Comparison of ENCODE assay signal across 1 cellular context in genomic region chr14:35355981-35356839, GRCh38.
TF ChIP-seq lines count a peak whose summit lies in the region.

No MANE protein-coding gene starts in this region.

TF ChIP-seq in HepG2, 621 proteins besides CTCF, POLR2A, EP300 and RAD21 (continued from another document and continues in another):
- TF ChIP-seq, protein P1, sequence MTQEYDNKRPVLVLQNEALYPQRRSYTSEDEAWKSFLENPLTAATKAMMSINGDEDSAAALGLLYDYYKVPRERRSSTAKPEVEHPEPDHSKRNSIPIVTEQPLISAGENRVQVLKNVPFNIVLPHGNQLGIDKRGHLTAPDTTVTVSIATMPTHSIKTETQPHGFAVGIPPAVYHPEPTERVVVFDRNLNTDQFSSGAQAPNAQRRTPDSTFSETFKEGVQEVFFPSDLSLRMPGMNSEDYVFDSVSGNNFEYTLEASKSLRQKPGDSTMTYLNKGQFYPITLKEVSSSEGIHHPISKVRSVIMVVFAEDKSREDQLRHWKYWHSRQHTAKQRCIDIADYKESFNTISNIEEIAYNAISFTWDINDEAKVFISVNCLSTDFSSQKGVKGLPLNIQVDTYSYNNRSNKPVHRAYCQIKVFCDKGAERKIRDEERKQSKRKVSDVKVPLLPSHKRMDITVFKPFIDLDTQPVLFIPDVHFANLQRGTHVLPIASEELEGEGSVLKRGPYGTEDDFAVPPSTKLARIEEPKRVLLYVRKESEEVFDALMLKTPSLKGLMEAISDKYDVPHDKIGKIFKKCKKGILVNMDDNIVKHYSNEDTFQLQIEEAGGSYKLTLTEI (CRISPR knock-in tag; conservative IDR thresholded peaks at IDR 0.05) = no peak
- no peak for TF ChIP-seq AGO1 (IDR thresholded peaks at IDR 0.05; ENCODE audit: low read depth, low read length, poor library complexity, severe bottlenecking)
- TF ChIP-seq, protein P2, sequence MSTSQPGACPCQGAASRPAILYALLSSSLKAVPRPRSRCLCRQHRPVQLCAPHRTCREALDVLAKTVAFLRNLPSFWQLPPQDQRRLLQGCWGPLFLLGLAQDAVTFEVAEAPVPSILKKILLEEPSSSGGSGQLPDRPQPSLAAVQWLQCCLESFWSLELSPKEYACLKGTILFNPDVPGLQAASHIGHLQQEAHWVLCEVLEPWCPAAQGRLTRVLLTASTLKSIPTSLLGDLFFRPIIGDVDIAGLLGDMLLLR (CRISPR knock-in tag; IDR thresholded peaks at IDR 0.05) = no peak; the same call in 1 of the 2 replicates
- TF ChIP-seq PPARG (CRISPR knock-in tag; conservative IDR thresholded peaks at IDR 0.05) = peak; percentile 89
- peak; percentile 91; the same call in 1 of the 2 replicates for TF ChIP-seq FOXJ3 (CRISPR knock-in tag; IDR thresholded peaks at IDR 0.05; ENCODE audit: borderline replicate concordance)
- TF ChIP-seq SRF (IDR thresholded peaks at IDR 0.05; ENCODE audit: low read depth, low read length) = no peak
- TF ChIP-seq KDM5B (CRISPR knock-in tag; IDR thresholded peaks at IDR 0.05; ENCODE audit: borderline replicate concordance) = no peak
- no peak for TF ChIP-seq ZNF318 (CRISPR knock-in tag; IDR thresholded peaks at IDR 0.05)
- TF ChIP-seq ZMYM4 (CRISPR knock-in tag; IDR thresholded peaks at IDR 0.05) = peak; percentile 28; the same call in 1 of the 2 replicates
- no peak for TF ChIP-seq ZNF432 (CRISPR knock-in tag; IDR thresholded peaks at IDR 0.05; ENCODE audit: borderline replicate concordance)
- peak; percentile 74 for TF ChIP-seq LCORL (IDR thresholded peaks at IDR 0.05)
- peak; percentile 96 for TF ChIP-seq LCORL (CRISPR knock-in tag; IDR thresholded peaks at IDR 0.05)
- TF ChIP-seq ZNF121 (CRISPR knock-in tag; IDR thresholded peaks at IDR 0.05) = no peak
- peak; percentile 79 for TF ChIP-seq HMG20A (CRISPR knock-in tag; IDR thresholded peaks at IDR 0.05; ENCODE audit: borderline replicate concordance)
- no peak for TF ChIP-seq ZNF746 (CRISPR knock-in tag; IDR thresholded peaks at IDR 0.05)
- TF ChIP-seq THYN1 (CRISPR knock-in tag; IDR thresholded peaks at IDR 0.05; ENCODE audit: borderline replicate concordance, low read depth) = no peak
- TF ChIP-seq ZNF737 (CRISPR knock-in tag; IDR thresholded peaks at IDR 0.05; ENCODE audit: borderline replicate concordance) = no peak
- no peak for TF ChIP-seq MAFF (IDR thresholded peaks at IDR 0.05; ENCODE audit: low read depth, low read length)
- TF ChIP-seq, protein P3, sequence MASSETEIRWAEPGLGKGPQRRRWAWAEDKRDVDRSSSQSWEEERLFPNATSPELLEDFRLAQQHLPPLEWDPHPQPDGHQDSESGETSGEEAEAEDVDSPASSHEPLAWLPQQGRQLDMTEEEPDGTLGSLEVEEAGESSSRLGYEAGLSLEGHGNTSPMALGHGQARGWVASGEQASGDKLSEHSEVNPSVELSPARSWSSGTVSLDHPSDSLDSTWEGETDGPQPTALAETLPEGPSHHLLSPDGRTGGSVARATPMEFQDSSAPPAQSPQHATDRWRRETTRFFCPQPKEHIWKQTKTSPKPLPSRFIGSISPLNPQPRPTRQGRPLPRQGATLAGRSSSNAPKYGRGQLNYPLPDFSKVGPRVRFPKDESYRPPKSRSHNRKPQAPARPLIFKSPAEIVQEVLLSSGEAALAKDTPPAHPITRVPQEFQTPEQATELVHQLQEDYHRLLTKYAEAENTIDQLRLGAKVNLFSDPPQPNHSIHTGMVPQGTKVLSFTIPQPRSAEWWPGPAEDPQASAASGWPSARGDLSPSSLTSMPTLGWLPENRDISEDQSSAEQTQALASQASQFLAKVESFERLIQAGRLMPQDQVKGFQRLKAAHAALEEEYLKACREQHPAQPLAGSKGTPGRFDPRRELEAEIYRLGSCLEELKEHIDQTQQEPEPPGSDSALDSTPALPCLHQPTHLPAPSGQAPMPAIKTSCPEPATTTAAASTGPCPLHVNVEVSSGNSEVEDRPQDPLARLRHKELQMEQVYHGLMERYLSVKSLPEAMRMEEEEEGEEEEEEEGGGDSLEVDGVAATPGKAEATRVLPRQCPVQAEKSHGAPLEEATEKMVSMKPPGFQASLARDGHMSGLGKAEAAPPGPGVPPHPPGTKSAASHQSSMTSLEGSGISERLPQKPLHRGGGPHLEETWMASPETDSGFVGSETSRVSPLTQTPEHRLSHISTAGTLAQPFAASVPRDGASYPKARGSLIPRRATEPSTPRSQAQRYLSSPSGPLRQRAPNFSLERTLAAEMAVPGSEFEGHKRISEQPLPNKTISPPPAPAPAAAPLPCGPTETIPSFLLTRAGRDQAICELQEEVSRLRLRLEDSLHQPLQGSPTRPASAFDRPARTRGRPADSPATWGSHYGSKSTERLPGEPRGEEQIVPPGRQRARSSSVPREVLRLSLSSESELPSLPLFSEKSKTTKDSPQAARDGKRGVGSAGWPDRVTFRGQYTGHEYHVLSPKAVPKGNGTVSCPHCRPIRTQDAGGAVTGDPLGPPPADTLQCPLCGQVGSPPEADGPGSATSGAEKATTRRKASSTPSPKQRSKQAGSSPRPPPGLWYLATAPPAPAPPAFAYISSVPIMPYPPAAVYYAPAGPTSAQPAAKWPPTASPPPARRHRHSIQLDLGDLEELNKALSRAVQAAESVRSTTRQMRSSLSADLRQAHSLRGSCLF (CRISPR knock-in tag; IDR thresholded peaks at IDR 0.05; ENCODE audit: borderline replicate concordance) = no peak
- no peak for TF ChIP-seq MAFK (conservative IDR thresholded peaks at IDR 0.05 in 1 of 2, IDR thresholded peaks at IDR 0.05 in 1 of 2; ENCODE audit: low read length in 2 of 2)
- no peak for TF ChIP-seq MATR3 (CRISPR knock-in tag; IDR thresholded peaks at IDR 0.05)
- no peak for TF ChIP-seq ZNF326 (CRISPR knock-in tag; IDR thresholded peaks at IDR 0.05; ENCODE audit: borderline replicate concordance)
- TF ChIP-seq ZNF550 (CRISPR knock-in tag; IDR thresholded peaks at IDR 0.05; ENCODE audit: borderline replicate concordance) = no peak
- TF ChIP-seq ZNF503 (CRISPR knock-in tag; IDR thresholded peaks at IDR 0.05) = peak; percentile 85
- no peak for TF ChIP-seq ZMYM3 (CRISPR knock-in tag; IDR thresholded peaks at IDR 0.05)
- TF ChIP-seq ZNF788 (CRISPR knock-in tag; IDR thresholded peaks at IDR 0.05; ENCODE audit: borderline replicate concordance) = 0 out of 2 replicates have a peak, but pooled peaks have one; percentile 15
- TF ChIP-seq KLF15 (CRISPR knock-in tag; IDR thresholded peaks at IDR 0.05; ENCODE audit: borderline replicate concordance) = peak; percentile 47; the same call in 1 of the 2 replicates
- TF ChIP-seq ZNF770 (CRISPR knock-in tag; IDR thresholded peaks at IDR 0.05) = peak; percentile 59
- TF ChIP-seq RFXANK (CRISPR knock-in tag; IDR thresholded peaks at IDR 0.05) = 0 out of 2 replicates have a peak, but pooled peaks have one; percentile 32
- TF ChIP-seq ZNF10 (CRISPR knock-in tag; IDR thresholded peaks at IDR 0.05; ENCODE audit: borderline replicate concordance, low read depth) = no peak
- no peak for TF ChIP-seq DDIT3 (CRISPR knock-in tag; IDR thresholded peaks at IDR 0.05)
- TF ChIP-seq KDM2A (CRISPR knock-in tag; IDR thresholded peaks at IDR 0.05; ENCODE audit: borderline replicate concordance, low read depth) = peak; percentile 33; the same call in 1 of the 2 replicates
- TF ChIP-seq HNF4A (CRISPR knock-in tag; IDR thresholded peaks at IDR 0.05) = peak; percentile 91
- no peak for TF ChIP-seq NR2F2 (IDR thresholded peaks at IDR 0.05; ENCODE audit: borderline replicate concordance, low read depth)
- TF ChIP-seq NFE2 (CRISPR knock-in tag; IDR thresholded peaks at IDR 0.05) = no peak
- TF ChIP-seq MXD1 (CRISPR knock-in tag; IDR thresholded peaks at IDR 0.05) = no peak
- TF ChIP-seq FOSL2 (CRISPR knock-in tag; IDR thresholded peaks at IDR 0.05) = peak; percentile 94
